In genomic region chr5:174316326-174316725, GRCh38 we compare ENCODE assay signal across 27 cellular contexts.
"Had no signal": no experiment of that assay in that cellular context is flagged by ENCODE, and none has a peak within 500 bp of the region (broad histone marks: within the 10 kb centered on the region; RNA-seq: fewer than 3 reads in every experiment).

No MANE protein-coding gene starts in this region.

- H3K4me1 Mint-ChIP-seq: stimulated activated naive B cell treated with anti-CD40 and anti-IgM and Interleukin-4, amounts not matched to agents 10 μg/mL and 1 μg/mL and 100 μg/mL, for 72 hours had no signal

- H3K4me1 ChIP-seq: parathyroid adenoma, right lobe of liver, upper lobe of right lung had no signal

- H3K9me3 Mint-ChIP-seq: natural killer cell treated with Interleukin-12 subunit alpha and Interleukin-12 subunit beta and Interleukin-15 and Interleukin-18, amount 100 ng/mL, for 72 hours had no signal

- H3K9me3 ChIP-seq: heart right ventricle, left ventricle myocardium inferior, mucosa of descending colon, neutrophil, right atrium auricular region, right lobe of liver, stomach, testis, thyroid gland, transverse colon, upper lobe of right lung had no signal

- H3K4me3 ChIP-seq: heart right ventricle, hepatocyte, left ventricle myocardium inferior, lung, mucosa of descending colon, right atrium auricular region, right lobe of liver, skin epidermis, stomach, testis, thyroid gland, transverse colon, upper lobe of right lung had no signal

- H3K36me3 Mint-ChIP-seq: naive thymus-derived CD4-positive, alpha-beta T cell; natural killer cell treated with Interleukin-12 subunit alpha and Interleukin-12 subunit beta and Interleukin-15 and Interleukin-18, amount 100 ng/mL, for 72 hours; stimulated activated naive B cell treated with anti-CD40 and anti-IgM and Interleukin-4, amounts not matched to agents 10 μg/mL and 1 μg/mL and 100 μg/mL, for 72 hours had no signal

- H3K27ac Mint-ChIP-seq: naive thymus-derived CD4-positive, alpha-beta T cell; natural killer cell treated with Interleukin-12 subunit alpha and Interleukin-12 subunit beta and Interleukin-15 and Interleukin-18, amount 100 ng/mL, for 72 hours; progenitor cell of endocrine pancreas; stimulated activated naive B cell treated with anti-CD40 and anti-IgM and Interleukin-4, amounts not matched to agents 10 μg/mL and 1 μg/mL and 100 μg/mL, for 72 hours had no signal

- H3K9ac ChIP-seq: parathyroid adenoma had no signal

- DNase-seq: heart right ventricle; left ventricle myocardium inferior; mesendoderm; midbrain; mucosa of descending colon; naive thymus-derived CD4-positive, alpha-beta T cell; occipital lobe; right lobe of liver; stimulated activated CD4-positive, alpha-beta T cell treated with anti-CD3 and anti-CD28 coated beads, Interleukin-12 subunit alpha, Interleukin-12 subunit beta, amount 100 ng/mL, for 4 hours; stimulated activated CD4-positive, alpha-beta T cell treated with anti-CD3 and anti-CD28 coated beads, Interleukin-15, amount 100 ng/mL, for 24 hours; stimulated activated CD4-positive, alpha-beta T cell treated with anti-CD3 and anti-CD28 coated beads, Interleukin-2, amount 100 ng/mL, for 24 hours; stimulated activated CD4-positive, alpha-beta T cell treated with anti-CD3 and anti-CD28 coated beads, Interleukin-4, amount 100 ng/mL, for 1 hour; stimulated activated naive B cell treated with anti-CD40 and anti-IgM and Interleukin-4, amounts not matched to agents 10 μg/mL and 1 μg/mL and 100 μg/mL, for 72 hours; stimulated activated naive CD8-positive, alpha-beta T cell treated with anti-CD3 and anti-CD28 coated beads, Interleukin-15, Interleukin-2, amounts not matched to agents 100 U/mL and 50 U/mL, for 24 hours; stomach; testis; thyroid gland; transverse colon had no signal

- H3K4me2 ChIP-seq: hepatocyte had no signal

- H2AFZ ChIP-seq: hepatocyte, parathyroid adenoma had no signal

- H3K27me3 ChIP-seq: right atrium auricular region, right lobe of liver, testis had no signal

- H3K27ac ChIP-seq: heart right ventricle, hepatocyte, left ventricle myocardium inferior, neutrophil, parathyroid adenoma, right atrium auricular region, right lobe of liver, skin epidermis, stomach, testis, thyroid gland, transverse colon, upper lobe of right lung had no signal

- H3K36me3 ChIP-seq: heart right ventricle, left ventricle myocardium inferior, neutrophil, right atrium auricular region, right lobe of liver, stomach, thyroid gland, transverse colon, upper lobe of right lung had no signal

- H3K4me3 Mint-ChIP-seq: naive thymus-derived CD4-positive, alpha-beta T cell; natural killer cell treated with Interleukin-12 subunit alpha and Interleukin-12 subunit beta and Interleukin-15 and Interleukin-18, amount 100 ng/mL, for 72 hours; stimulated activated naive B cell treated with anti-CD40 and anti-IgM and Interleukin-4, amounts not matched to agents 10 μg/mL and 1 μg/mL and 100 μg/mL, for 72 hours had no signal
